ENCODE assay signal across 7 cellular contexts in genomic region chr16:57283956-57284205, GRCh38. TPM values are rescaled to one million over a fixed set of nuclear protein-coding genes. Genes with fewer than 3 reads are reported as not detected.
A peak's percentile ranks its signal among the peaks of the same experiment; 100 is the strongest.
DNase-seq lines count a peak whose midpoint lies in the region; ATAC-seq and TF ChIP-seq lines count a peak whose summit lies in the region.

No MANE protein-coding gene starts in this region.

- H3K14ac ChIP-seq in mesenchymal stem cell (ENCODE audit: low read length in 2 of 2), result no peak overlapping the region

- peak overlapping the region; percentile 68; the same call in 1 of the 2 replicates for H3K4me3 ChIP-seq in PC-9
- H3K4me3 ChIP-seq in mesenchymal stem cell (ENCODE audit: insufficient read depth in 1 of 2, low read depth in 1 of 2, low read length in 2 of 2), result peak overlapping the region in 1 of 2 experiments; percentile 64

- H2AK5ac ChIP-seq in mesenchymal stem cell (ENCODE audit: low read length, severe bottlenecking), result peak overlapping the region; percentile 4

- H3K27ac Mint-ChIP-seq in chondrocyte (ENCODE audit: unreplicated experiment), result no peak overlapping the region

- H3F3A ChIP-seq in PC-9 (ENCODE audit: insufficient read depth, low read depth), result peaks cover 44% of the 10 kb centered on the region

- no peak overlapping the region for H2BK12ac ChIP-seq in mesenchymal stem cell (ENCODE audit: low read length in 2 of 2)

- H2AFZ ChIP-seq in PC-9 (no peak overlapping the region), mesenchymal stem cell (ENCODE audit: low read depth, low read length) (no peak overlapping the region)

- peaks cover 4% of the 10 kb centered on the region for H3K4me1 Mint-ChIP-seq in chondrocyte (ENCODE audit: low read depth)

- H3K4me2 ChIP-seq in PC-9, result peak overlapping the region; percentile 84; the same call in 1 of the 2 replicates
- peak overlapping the region; percentile 88 for H3K4me2 ChIP-seq in mesenchymal stem cell (ENCODE audit: low read length, poor library complexity, severe bottlenecking)

- no peak overlapping the region for H3K4ac ChIP-seq in mesenchymal stem cell (ENCODE audit: low read depth in 1 of 2, low read length in 2 of 2)

- peak overlapping the region; percentile 10 for H2BK5ac ChIP-seq in mesenchymal stem cell (ENCODE audit: low read depth, low read length, poor library complexity, severe bottlenecking)

- peak overlapping the region; percentile 61 for H3K4me3 Mint-ChIP-seq in chondrocyte (ENCODE audit: unreplicated experiment)

- H3K79me2 ChIP-seq in PC-9 (ENCODE audit: low read depth), result no peaks in the 10 kb centered on the region

- no peak overlapping the region for H2BK15ac ChIP-seq in mesenchymal stem cell (ENCODE audit: low read depth, poor library complexity, severe bottlenecking)

- no peak overlapping the region for H3K9ac ChIP-seq in mesenchymal stem cell (ENCODE audit: low read length)

- H3K27me3 ChIP-seq in PC-9 (ENCODE audit: insufficient read depth, low read depth) (no peaks in the 10 kb centered on the region), mesenchymal stem cell (ENCODE audit: control insufficient read depth in 1 of 2, insufficient read depth in 1 of 2, low read length in 2 of 2) (peaks cover 5 to 53% of the 10 kb centered on the region in 2 experiments)

- intact Hi-C loops in PC-9 (cut with micrococcal nuclease; ENCODE audit: unreplicated experiment), result no loop called here

- BruUV-seq in PC-9 (replicated peaks; lab: Mats Ljungman, UMichigan), result no TSS peak

- no peak overlapping the region for H3K23ac ChIP-seq in mesenchymal stem cell (ENCODE audit: low read length in 2 of 2)

- peaks cover 2% of the 10 kb centered on the region for H3K79me1 ChIP-seq in mesenchymal stem cell (replicated peaks; ENCODE audit: low read length, poor library complexity, severe bottlenecking)

- peak overlapping the region; percentile 55 for H2BK120ac ChIP-seq in mesenchymal stem cell (ENCODE audit: low read depth, low read length)

- CTCF ChIA-PET in PC-9 (lab: Charles Lee), result no interaction called here

- H3K36me3 Mint-ChIP-seq in chondrocyte (ENCODE audit: low read depth), result no peaks in the 10 kb centered on the region

- POLR2A ChIA-PET in PC-9 (lab: Charles Lee; ENCODE audit: unreplicated experiment), result no interaction called here

- no peak for ATAC-seq in GM19397 (IDR thresholded peaks at IDR 0.05; ENCODE audit: unreplicated experiment)
- ATAC-seq in HG03039 (IDR thresholded peaks at IDR 0.05; ENCODE audit: unreplicated experiment), result no peak

- no peak overlapping the region for H4K8ac ChIP-seq in mesenchymal stem cell (ENCODE audit: low read length)

- DNase-seq in PC-9 (no peak), chondrocyte (ENCODE audit: low spot score) (no peak), mesenchymal stem cell (no peak), medulla oblongata (ENCODE audit: extremely low spot score) (no peak)

- H3K27me3 Mint-ChIP-seq in chondrocyte (ENCODE audit: low read depth), result peaks cover 11% of the 10 kb centered on the region

- H3K18ac ChIP-seq in mesenchymal stem cell (ENCODE audit: low read depth in 1 of 2, low read length in 2 of 2), result no peak overlapping the region

- H3K36me3 ChIP-seq in PC-9 (ENCODE audit: low read depth) (no peaks in the 10 kb centered on the region), mesenchymal stem cell (ENCODE audit: control insufficient read depth in 1 of 2, insufficient read depth in 2 of 2, low read depth in 1 of 2, low read length in 2 of 2) (no peaks in the 10 kb centered on the region)

- H3K9me2 ChIP-seq in PC-9 (ENCODE audit: insufficient read depth), result no peaks in the 10 kb centered on the region

- TF ChIP-seq CTCF in PC-9 (conservative IDR thresholded peaks at IDR 0.05) (no peak), chondrocyte (IDR thresholded peaks at IDR 0.05) (no peak)

- H3K9me3 Mint-ChIP-seq in chondrocyte (ENCODE audit: low read depth), result no peaks in the 10 kb centered on the region

- H4K20me1 ChIP-seq in PC-9 (ENCODE audit: insufficient read depth), result no peaks in the 10 kb centered on the region

- no peak overlapping the region for H3K27ac ChIP-seq in PC-9
- H3K27ac ChIP-seq in mesenchymal stem cell (ENCODE audit: low read length, poor library complexity, severe bottlenecking), result no peak overlapping the region
- H3K27ac ChIP-seq in temporal lobe (ENCODE audit: low read depth, low read length), result peak overlapping the region; percentile 96

- 26% methylated on average over 14 of the region's 14 CpGs for WGBS in mesenchymal stem cell

- H3K4me1 ChIP-seq in PC-9 (replicated peaks; ENCODE audit: insufficient read depth) (peaks cover 30% of the 10 kb centered on the region), mesenchymal stem cell (ENCODE audit: control insufficient read depth, insufficient read depth, low read depth, low read length) (peaks cover 14% of the 10 kb centered on the region)

- H3K9me3 ChIP-seq in PC-9 (ENCODE audit: insufficient read depth, low read depth) (no peaks in the 10 kb centered on the region), mesenchymal stem cell (ENCODE audit: control insufficient read depth, low read length) (no peaks in the 10 kb centered on the region)

- H4K91ac ChIP-seq in mesenchymal stem cell (ENCODE audit: low read length), result peak overlapping the region; percentile 54

RNA-seq across cellular contexts. Expression of gene PLLP, which starts 0.6 kb away (rescaled TPM):
- 1.8 and 2.8 TPM in 2 replicates for total RNA-seq in PC-9 (2021)
- 0.02 TPM in 1 of 3 replicates, not detected in the others for total RNA-seq in chondrocyte
- polyA plus RNA-seq in mesenchymal stem cell (2013, experiment 1 of 2), result 0.11 TPM
- 0.03 TPM for polyA plus RNA-seq in mesenchymal stem cell (2013, experiment 2 of 2)
- total RNA-seq in temporal lobe, result 1.5 TPM

RNA-seq across cellular contexts. Expression of gene ARL2BP, which starts 38.8 kb away (rescaled TPM):
- total RNA-seq in PC-9 (2021) (19.8 and 23.6 TPM in 2 replicates), chondrocyte (69.5 to 89.1 TPM (median 70.1 TPM) in 3 replicates), temporal lobe (40.3 TPM)
- 81.6 TPM for polyA plus RNA-seq in mesenchymal stem cell (2013, experiment 1 of 2)
- polyA plus RNA-seq in mesenchymal stem cell (2013, experiment 2 of 2), result 83.7 TPM
